22 cellular contexts compared by ENCODE assay signal in the genomic region with DNA sequence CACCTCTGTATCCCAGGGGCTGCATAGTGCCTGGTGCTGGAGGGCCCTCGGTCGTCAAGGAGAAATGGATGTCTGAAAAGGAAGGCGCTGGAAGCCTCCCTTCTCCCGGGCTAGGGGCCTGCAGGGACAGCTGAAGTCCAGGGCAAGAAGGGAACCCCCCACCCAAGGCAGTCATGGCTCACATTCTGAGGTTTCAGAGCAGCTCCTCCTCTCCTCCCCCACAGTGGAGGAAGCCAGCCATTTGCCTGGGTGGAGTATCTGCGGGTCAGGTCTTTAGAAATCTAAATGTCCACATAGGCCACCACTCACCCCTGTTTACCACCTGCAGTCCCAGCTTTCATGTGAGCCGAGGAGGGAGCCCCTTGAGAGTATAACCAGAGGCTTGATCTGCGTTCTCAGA.
DNase-seq lines count a peak whose midpoint lies in the region; ATAC-seq and TF ChIP-seq lines count a peak whose summit lies in the region.
"Had no signal": no experiment of that assay in that cellular context is flagged by ENCODE, and none has a peak within 500 bp of the region (broad histone marks: within the 10 kb centered on the region; RNA-seq: fewer than 3 reads in every experiment).

No MANE protein-coding gene starts in this region.

- H2BK15ac ChIP-seq in neuronal stem cell (ENCODE audit: low read length): no peak overlapping the region

- no peaks in the 10 kb centered on the region for H3K27me3 ChIP-seq in BLaER1
- no peaks in the 10 kb centered on the region for H3K27me3 ChIP-seq in esophagus muscularis mucosa
- no peaks in the 10 kb centered on the region for H3K27me3 ChIP-seq in neuronal stem cell (ENCODE audit: control insufficient read depth in 3 of 3, insufficient read depth in 3 of 3, low read depth in 1 of 3, low read length in 3 of 3)
- no peaks in the 10 kb centered on the region for H3K27me3 ChIP-seq in foreskin keratinocyte
- no peaks in the 10 kb centered on the region for H3K27me3 ChIP-seq in uterus
- H3K27me3 ChIP-seq: BE2C, Peyer's patch, SJSA1 had no signal

- DNase-seq in NB4 (ENCODE audit: low read depth) (peak; percentile 14), esophagus muscularis mucosa (ENCODE audit: extremely low spot score) (no peak), neuronal stem cell (ENCODE audit: low spot score) (no peak), foreskin keratinocyte (no peak), HUDEP-2 (lab: John Stamatoyannopoulos, UW; ENCODE audit: unreplicated experiment in 76 of 76) (no peak), uterus (no peak), iPS-NIHi11 (ENCODE audit: low spot score) (no peak)
- DNase-seq: BE2C; Caco-2; CD4-positive, alpha-beta memory T cell; DMS 273 treated with DMSO at 0.1 percent for 48 hours; DND-41; GOT3; NCI-H1694; NCI-H2081; NCI-H524 treated with DMSO at 0.1 percent for 48 hours; NCI-H82; Peyer's patch had no signal

- H2BK120ac ChIP-seq in neuronal stem cell (ENCODE audit: low read depth, low read length): no peak overlapping the region

- no peak overlapping the region for H4K91ac ChIP-seq in neuronal stem cell (ENCODE audit: low read depth, low read length, poor library complexity)

- H3K27ac ChIP-seq in BLaER1 (0 out of 2 replicates have a peak overlapping the region, but pooled peaks have one; percentile 45), esophagus muscularis mucosa (replicated peaks in 1 of 4) (peak overlapping the region; percentile 69 to 77 (median 74)), neuronal stem cell (replicated peaks; ENCODE audit: low read length) (no peak overlapping the region), foreskin keratinocyte (no peak overlapping the region), uterus (no peak overlapping the region)
- H3K27ac ChIP-seq: KMS-11, Peyer's patch, SJSA1 had no signal

- H3K4me2 ChIP-seq in BLaER1 (peak overlapping the region; percentile 59), neuronal stem cell (ENCODE audit: insufficient read depth, low read length, poor library complexity, severe bottlenecking) (no peak overlapping the region)
- H3K4me2 ChIP-seq: KMS-11 had no signal

- WGBS in esophagus muscularis mucosa: 93% methylated on average over 6 of the region's 7 CpGs
- WGBS in neuronal stem cell (ENCODE audit: extremely low coverage in 2 of 2, insufficient read length in 2 of 2, insufficient replicate concordance in 1 of 2), 2 donors: no CpG with 5 or more reads among the region's 7 CpGs

- peak overlapping the region; percentile 15 for H2AK5ac ChIP-seq in neuronal stem cell (ENCODE audit: low read depth, low read length)

- intact Hi-C loops in esophagus muscularis mucosa (cut with DNase I) (loop anchor here (10.0 kb wide), 1 partner anchor 80 kb away; no protein-coding TSS in a partner anchor), uterus (cut with DNase I; ENCODE audit: low total_unique reads) (no loop called here)

- TF ChIP-seq CTCF in NB4 (IDR thresholded peaks at IDR 0.05; ENCODE audit: low read depth, low read length) (no peak), esophagus muscularis mucosa (IDR thresholded peaks at IDR 0.05) (no peak), foreskin keratinocyte (conservative IDR thresholded peaks at IDR 0.05) (no peak), uterus (IDR thresholded peaks at IDR 0.05) (no peak)

- H3K79me1 ChIP-seq in neuronal stem cell (ENCODE audit: low read depth, low read length): no peaks in the 10 kb centered on the region

- H4K20me1 ChIP-seq in BLaER1: no peaks in the 10 kb centered on the region

- H2BK5ac ChIP-seq in neuronal stem cell (ENCODE audit: low read length): no peak overlapping the region

- no peak overlapping the region for H3K14ac ChIP-seq in neuronal stem cell (ENCODE audit: low read length)

- H2BK12ac ChIP-seq in neuronal stem cell (ENCODE audit: low read length): no peak overlapping the region

- no peak for ATAC-seq in foreskin keratinocyte
- ATAC-seq: HCT116 had no signal

- no peak for TF ChIP-seq POLR2A in NB4 (IDR thresholded peaks at IDR 0.05; ENCODE audit: extremely low read depth, insufficient read length)
- TF ChIP-seq POLR2A in esophagus muscularis mucosa (IDR thresholded peaks at IDR 0.05; ENCODE audit: low read depth): no peak
- TF ChIP-seq POLR2A in uterus (IDR thresholded peaks at IDR 0.05): no peak

- H3K9me3 ChIP-seq in BLaER1 (no peaks in the 10 kb centered on the region), esophagus muscularis mucosa (no peaks in the 10 kb centered on the region), neuronal stem cell (replicated peaks in 1 of 2; ENCODE audit: control insufficient read depth in 2 of 2, insufficient read depth in 1 of 2, low read depth in 1 of 2, low read length in 2 of 2) (peaks cover 0 to 3% of the 10 kb centered on the region in 2 donors), uterus (no peaks in the 10 kb centered on the region)
- H3K9me3 ChIP-seq: BE2C, Caco-2, Peyer's patch, SJSA1 had no signal

- peaks cover 60% of the 10 kb centered on the region for H3K36me3 ChIP-seq in BLaER1
- peaks cover 0 to 53% (median 24%) of the 10 kb centered on the region in 4 donors for H3K36me3 ChIP-seq in esophagus muscularis mucosa
- H3K36me3 ChIP-seq in neuronal stem cell (replicated peaks in 1 of 2; ENCODE audit: control insufficient read depth in 2 of 2, insufficient read depth in 2 of 2, low read length in 2 of 2): peaks cover 5 to 9% of the 10 kb centered on the region in 2 donors
- no peaks in the 10 kb centered on the region for H3K36me3 ChIP-seq in uterus
- H3K36me3 ChIP-seq: BE2C, Peyer's patch had no signal

- H3K18ac ChIP-seq in neuronal stem cell (ENCODE audit: low read length): no peak overlapping the region

- H3K4me1 ChIP-seq in BLaER1 (peaks cover 38% of the 10 kb centered on the region), esophagus muscularis mucosa (peaks cover 64 to 88% (median 81%) of the 10 kb centered on the region in 4 donors), neuronal stem cell (ENCODE audit: control insufficient read depth in 2 of 2, insufficient read depth in 1 of 2, low read depth in 1 of 2, low read length in 2 of 2) (peaks cover 6 to 13% of the 10 kb centered on the region in 2 donors), foreskin keratinocyte (no peaks in the 10 kb centered on the region), uterus (no peaks in the 10 kb centered on the region)
- H3K4me1 ChIP-seq: BE2C, SJSA1 had no signal

- no peak overlapping the region for H4K8ac ChIP-seq in neuronal stem cell (ENCODE audit: low read depth, low read length)

- H3K9ac ChIP-seq in BLaER1: 0 out of 2 replicates have a peak overlapping the region, but pooled peaks have one; percentile 2
- H3K9ac ChIP-seq in neuronal stem cell (ENCODE audit: low read depth, low read length, poor library complexity): no peak overlapping the region
- H3K9ac ChIP-seq: KMS-11 had no signal

- TF ChIP-seq EP300 in esophagus muscularis mucosa (IDR thresholded peaks at IDR 0.05): no peak

- H3K4ac ChIP-seq in neuronal stem cell (ENCODE audit: low read length): no peak overlapping the region

- no peak overlapping the region for H2AFZ ChIP-seq in neuronal stem cell (ENCODE audit: low read length)

- H3K4me3 ChIP-seq in BLaER1 (no peak overlapping the region), NB4 (ENCODE audit: low read depth, low read length) (no peak overlapping the region), esophagus muscularis mucosa (no peak overlapping the region), neuronal stem cell (ENCODE audit: low read length in 2 of 2) (no peak overlapping the region), uterus (no peak overlapping the region)
- H3K4me3 ChIP-seq: Peyer's patch, SJSA1 had no signal

- H3K23ac ChIP-seq in neuronal stem cell (ENCODE audit: low read depth, low read length, poor library complexity): no peak overlapping the region

Comparison
In these comparisons a context has a peak if more than half of its experiments do, and no peak if none do; other contexts are left out.
1. H3K27ac ChIP-seq: peak in BLaER1 (single experiment) and esophagus muscularis mucosa (4 of 4); none in neuronal stem cell (single experiment), foreskin keratinocyte (single experiment) and uterus (0 of 2).